ENCODE assay signal across 14 cellular contexts in genomic region chr13:21240586-21240985, GRCh38.
DNase-seq lines count a peak whose midpoint lies in the region; ATAC-seq, FAIRE-seq and TF ChIP-seq lines count a peak whose summit lies in the region.
"Had no signal": no experiment of that assay in that cellular context is flagged by ENCODE, and none has a peak within 500 bp of the region (broad histone marks: within the 10 kb centered on the region; RNA-seq: fewer than 3 reads in every experiment).

No MANE protein-coding gene starts in this region.

- no peak overlapping the region for H2BK12ac ChIP-seq in neuronal stem cell (ENCODE audit: low read length)

- no peak for TF ChIP-seq CTCF in right atrium auricular region (IDR thresholded peaks at IDR 0.05)
- TF ChIP-seq CTCF in fibroblast of villous mesenchyme (IDR thresholded peaks at IDR 0.05; ENCODE audit: insufficient read depth, low read depth, low read length): no peak

- no peak overlapping the region for H2BK5ac ChIP-seq in neuronal stem cell (ENCODE audit: low read length)

- H3K9me3 ChIP-seq in right atrium auricular region (no peaks in the 10 kb centered on the region), neuronal stem cell (replicated peaks in 1 of 2; ENCODE audit: control insufficient read depth in 2 of 2, insufficient read depth in 1 of 2, low read depth in 1 of 2, low read length in 2 of 2) (peaks cover 0 to 3% of the 10 kb centered on the region in 2 donors)

- H2BK15ac ChIP-seq in neuronal stem cell (ENCODE audit: low read length): no peak overlapping the region

- H3K27me3 ChIP-seq in right atrium auricular region: no peaks in the 10 kb centered on the region
- H3K27me3 ChIP-seq in neuronal stem cell (ENCODE audit: control insufficient read depth in 3 of 3, insufficient read depth in 3 of 3, low read depth in 1 of 3, low read length in 3 of 3): no peaks in the 10 kb centered on the region

- H3K27ac ChIP-seq in right atrium auricular region (no peak overlapping the region), neuronal stem cell (replicated peaks; ENCODE audit: low read length) (no peak overlapping the region)

- no CpG with 5 or more reads among the region's 8 CpGs for WGBS in neuronal stem cell (ENCODE audit: extremely low coverage in 2 of 2, insufficient read length in 2 of 2, insufficient replicate concordance in 1 of 2), 2 donors

- no peaks in the 10 kb centered on the region for H3K79me1 ChIP-seq in neuronal stem cell (ENCODE audit: low read depth, low read length)

- no peak overlapping the region for H4K8ac ChIP-seq in neuronal stem cell (ENCODE audit: low read depth, low read length)

- ATAC-seq in left cardiac atrium (peak; percentile 23 to 48), HG03521 (IDR thresholded peaks at IDR 0.05; ENCODE audit: unreplicated experiment) (no peak)
- ATAC-seq: activated naive CD4-positive, alpha-beta T cell treated with anti-CD3 and anti-CD28 coated beads, Interleukin-2, amount 50 U/mL, for 72 hours; naive thymus-derived CD4-positive, alpha-beta T cell had no signal

- peak; percentile 52 for FAIRE-seq in RCC 7860 (lab: Jason Lieb, UNC)

- H3K4me3 ChIP-seq in right atrium auricular region: no peak overlapping the region
- no peak overlapping the region for H3K4me3 ChIP-seq in fibroblast of villous mesenchyme (ENCODE audit: low read depth, low read length)
- no peak overlapping the region for H3K4me3 ChIP-seq in neuronal stem cell (ENCODE audit: low read length in 2 of 2)

- H3K4ac ChIP-seq in neuronal stem cell (ENCODE audit: low read length): no peak overlapping the region

- H2AK5ac ChIP-seq in neuronal stem cell (ENCODE audit: low read depth, low read length): no peak overlapping the region

- no peak overlapping the region for H3K9ac ChIP-seq in neuronal stem cell (ENCODE audit: low read depth, low read length, poor library complexity)

- H2AFZ ChIP-seq in neuronal stem cell (ENCODE audit: low read length): no peak overlapping the region

- no peaks in the 10 kb centered on the region for H3K36me3 ChIP-seq in right atrium auricular region
- H3K36me3 ChIP-seq in neuronal stem cell (replicated peaks in 1 of 2; ENCODE audit: control insufficient read depth in 2 of 2, insufficient read depth in 2 of 2, low read length in 2 of 2): no peaks in the 10 kb centered on the region

- no peak overlapping the region for H3K4me2 ChIP-seq in neuronal stem cell (ENCODE audit: insufficient read depth, low read length, poor library complexity, severe bottlenecking)

- H3K14ac ChIP-seq in neuronal stem cell (ENCODE audit: low read length): no peak overlapping the region

- H2BK120ac ChIP-seq in neuronal stem cell (ENCODE audit: low read depth, low read length): no peak overlapping the region

- H3K18ac ChIP-seq in neuronal stem cell (ENCODE audit: low read length): no peak overlapping the region

- intact Hi-C loops in left cardiac atrium (cut with DNase I): no loop called here

- no peak overlapping the region for H4K91ac ChIP-seq in neuronal stem cell (ENCODE audit: low read depth, low read length, poor library complexity)

- H3K23ac ChIP-seq in neuronal stem cell (ENCODE audit: low read depth, low read length, poor library complexity): no peak overlapping the region

- H3K4me1 ChIP-seq in right atrium auricular region: no peaks in the 10 kb centered on the region
- H3K4me1 ChIP-seq in neuronal stem cell (ENCODE audit: control insufficient read depth in 2 of 2, insufficient read depth in 1 of 2, low read depth in 1 of 2, low read length in 2 of 2): peaks cover 0 to 1% of the 10 kb centered on the region in 2 donors

- DNase-seq in left cardiac atrium: no peak
- no peak for DNase-seq in right atrium auricular region (ENCODE audit: low spot score)
- DNase-seq in RCC 7860 (ENCODE audit: low spot score): peak; percentile 57
- DNase-seq in fibroblast of villous mesenchyme (ENCODE audit: low read depth): peak; percentile 66
- DNase-seq in neuronal stem cell (ENCODE audit: low spot score): no peak
- DNase-seq in DMS153 (lab: John Stamatoyannopoulos, UW): no peak
- DNase-seq in NCI-H146 (lab: John Stamatoyannopoulos, UW): no peak
- DNase-seq: activated CD4-positive, alpha-beta T cell treated with anti-CD3 and anti-CD28 coated beads, Interleukin-2, amount 50 U/mL, for 48 hours; AML-193; H9; naive thymus-derived CD4-positive, alpha-beta T cell; NCI-H526 had no signal

Comparison
In these comparisons a context has a peak if more than half of its experiments do, and no peak if none do; other contexts are left out.
1. DNase-seq: peak in RCC 7860 (single experiment) and fibroblast of villous mesenchyme (single experiment); none in left cardiac atrium (single experiment), right atrium auricular region (single experiment), neuronal stem cell (single experiment), DMS153 (single experiment) and NCI-H146 (single experiment).